In genomic region chr12:132483208-132483607, GRCh38 we compare ENCODE assay signal across 26 cellular contexts.
"Had no signal": no experiment of that assay in that cellular context is flagged by ENCODE, and none has a peak within 500 bp of the region (broad histone marks: within the 10 kb centered on the region; RNA-seq: fewer than 3 reads in every experiment).

No MANE protein-coding gene starts in this region.

- H3K4me3 ChIP-seq: neural progenitor cell, ovary, psoas muscle, right lobe of liver, sigmoid colon, stomach, thoracic aorta, thyroid gland, tibial nerve, upper lobe of left lung, vagina had no signal

- H3K4me3 Mint-ChIP-seq: natural killer cell; nephron; stimulated activated effector memory CD8-positive, alpha-beta T cell treated with anti-CD3 and anti-CD28 coated beads, Interleukin-12 subunit alpha, Interleukin-12 subunit beta, amount 100 ng/mL, for 72 hours; stimulated activated naive B cell treated with anti-CD40 and anti-IgM and Interleukin-4, amounts not matched to agents 10 μg/mL and 1 μg/mL and 100 μg/mL, for 72 hours; stimulated activated naive CD8-positive, alpha-beta T cell treated with anti-CD3 and anti-CD28 coated beads, Interleukin-15, Interleukin-2, amounts not matched to agents 100 ng/mL and 50 ng/mL, for 24 hours had no signal

- H3K27me3 ChIP-seq: ovary, right lobe of liver, thyroid gland, upper lobe of left lung, vagina had no signal

- H3K9me3 ChIP-seq: ovary, psoas muscle, right lobe of liver, sigmoid colon, stomach, thoracic aorta, thyroid gland, tibial nerve, upper lobe of left lung, vagina had no signal

- H3K27ac Mint-ChIP-seq: natural killer cell; nephron; progenitor cell of endocrine pancreas; stimulated activated naive CD8-positive, alpha-beta T cell treated with anti-CD3 and anti-CD28 coated beads, Interleukin-15, Interleukin-2, amounts not matched to agents 100 ng/mL and 50 ng/mL, for 24 hours had no signal

- H3K36me3 Mint-ChIP-seq: natural killer cell; neural progenitor cell; stimulated activated effector memory CD8-positive, alpha-beta T cell treated with anti-CD3 and anti-CD28 coated beads, Interleukin-12 subunit alpha, Interleukin-12 subunit beta, amount 100 ng/mL, for 72 hours; stimulated activated naive B cell treated with anti-CD40 and anti-IgM and Interleukin-4, amounts not matched to agents 10 μg/mL and 1 μg/mL and 100 μg/mL, for 72 hours had no signal

- H3K9me3 Mint-ChIP-seq: natural killer cell; nephron; neural progenitor cell; stimulated activated effector memory CD8-positive, alpha-beta T cell treated with anti-CD3 and anti-CD28 coated beads, Interleukin-12 subunit alpha, Interleukin-12 subunit beta, amount 100 ng/mL, for 72 hours; stimulated activated naive B cell treated with anti-CD40 and anti-IgM and Interleukin-4, amounts not matched to agents 10 μg/mL and 1 μg/mL and 100 μg/mL, for 72 hours; stimulated activated naive CD8-positive, alpha-beta T cell treated with anti-CD3 and anti-CD28 coated beads, Interleukin-15, Interleukin-2, amounts not matched to agents 100 ng/mL and 50 ng/mL, for 24 hours had no signal

- H3K4me1 Mint-ChIP-seq: nephron had no signal

- H3K36me3 ChIP-seq: neural progenitor cell, ovary, right lobe of liver, sigmoid colon, stomach, thoracic aorta, thyroid gland, tibial nerve, upper lobe of left lung, vagina had no signal

- H3K27me3 Mint-ChIP-seq: stimulated activated naive B cell treated with anti-CD40 and anti-IgM and Interleukin-4, amounts not matched to agents 10 μg/mL and 1 μg/mL and 100 μg/mL, for 72 hours; stimulated activated naive CD8-positive, alpha-beta T cell treated with anti-CD3 and anti-CD28 coated beads, Interleukin-15, Interleukin-2, amounts not matched to agents 100 ng/mL and 50 ng/mL, for 24 hours had no signal

- H3K27ac ChIP-seq: neural progenitor cell, ovary, parathyroid adenoma, psoas muscle, right lobe of liver, sigmoid colon, stomach, thoracic aorta, thyroid gland, tibial nerve, upper lobe of left lung, vagina had no signal

- H3K4me1 ChIP-seq: neural progenitor cell, parathyroid adenoma, psoas muscle, right lobe of liver, sigmoid colon, thyroid gland had no signal

- DNase-seq: natural killer cell; occipital lobe; sigmoid colon; small intestine; stimulated activated CD4-positive, alpha-beta T cell treated with anti-CD3 and anti-CD28 coated beads, Interleukin-15, amount 100 ng/mL, for 24 hours; stimulated activated CD4-positive, alpha-beta T cell treated with anti-CD3 and anti-CD28 coated beads, Interleukin-2, amount 100 ng/mL, for 24 hours; stimulated activated CD4-positive, alpha-beta T cell treated with anti-CD3 and anti-CD28 coated beads, Interleukin-2, amount 100 ng/mL, for 48 hours; stimulated activated CD4-positive, alpha-beta T cell treated with anti-CD3 and anti-CD28 coated beads, Interleukin-4, amount 100 ng/mL, for 24 hours; stimulated activated naive B cell treated with anti-CD40 and anti-IgM and Interleukin-4, amounts not matched to agents 10 μg/mL and 1 μg/mL and 100 μg/mL, for 72 hours; stimulated activated naive CD4-positive, alpha-beta T cell treated with Interleukin-2 at 50 U/mL for 16 hours; stomach; thyroid gland; trophoblast cell had no signal

- ATAC-seq: natural killer cell; psoas muscle; right lobe of liver; stimulated activated effector memory CD8-positive, alpha-beta T cell treated with anti-CD3 and anti-CD28 coated beads, Interleukin-12 subunit alpha, Interleukin-12 subunit beta, amount 100 ng/mL, for 72 hours; stimulated activated naive B cell treated with anti-CD40 and anti-IgM and Interleukin-4, amounts not matched to agents 10 μg/mL and 1 μg/mL and 100 μg/mL, for 72 hours had no signal
